In the genomic region with DNA sequence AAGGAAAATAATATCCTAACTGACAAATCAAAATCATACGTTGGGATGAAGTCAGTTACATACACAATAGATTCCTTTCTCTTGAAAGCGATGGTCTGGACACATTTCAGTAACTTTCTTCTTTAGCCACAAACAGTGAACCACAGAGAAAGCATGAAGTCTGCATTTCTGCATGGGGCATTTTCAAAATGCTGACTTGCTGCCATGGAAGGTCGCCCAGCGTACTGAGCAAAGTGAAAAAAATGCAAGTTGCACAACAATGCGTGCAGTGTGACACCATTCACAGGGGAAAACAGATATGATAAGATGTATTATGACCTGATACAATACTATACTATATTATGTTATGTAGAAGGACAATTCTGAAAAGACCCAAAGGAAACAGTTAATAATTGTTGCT, we compare ENCODE assay signal across 10 cellular contexts.
DNase-seq lines count a peak whose midpoint lies in the region; ATAC-seq, FAIRE-seq and TF ChIP-seq lines count a peak whose summit lies in the region.
"Had no signal": no experiment of that assay in that cellular context is flagged by ENCODE, and none has a peak within 500 bp of the region (broad histone marks: within the 10 kb centered on the region; RNA-seq: fewer than 3 reads in every experiment).

No MANE protein-coding gene starts in this region.

- peak overlapping the region; percentile 18 for H3K4me3 ChIP-seq in thoracic aorta

- no peaks in the 10 kb centered on the region for H3K27me3 ChIP-seq in thoracic aorta (replicated peaks; ENCODE audit: insufficient read depth)

- no peaks in the 10 kb centered on the region for H3K27me3 Mint-ChIP-seq in chondrocyte (ENCODE audit: low read depth)

- peaks cover 51% of the 10 kb centered on the region for H3K4me1 Mint-ChIP-seq in chondrocyte (ENCODE audit: low read depth)

- H3K27ac ChIP-seq in thoracic aorta, result peak overlapping the region; percentile 75 to 78

- ATAC-seq in left lobe of liver (peak; percentile 97), thoracic aorta (ENCODE audit: insufficient number of reproducible peaks, low FRiP score, low read depth) (peak; percentile 87), HG02759 (IDR thresholded peaks at IDR 0.05; ENCODE audit: unreplicated experiment) (no peak)

- no peak overlapping the region for H3K4me3 Mint-ChIP-seq in chondrocyte (ENCODE audit: unreplicated experiment)

- H3K36me3 ChIP-seq in thoracic aorta, result no peaks in the 10 kb centered on the region

- peaks cover 22 to 61% of the 10 kb centered on the region in 2 donors for H3K4me1 ChIP-seq in thoracic aorta (ENCODE audit: control insufficient read depth in 1 of 2, low read depth in 2 of 2)

- H3K36me3 Mint-ChIP-seq in chondrocyte (ENCODE audit: low read depth), result peaks cover 2% of the 10 kb centered on the region

- DNase-seq in HTR-8/SVneo (ENCODE audit: insufficient read length, low spot score) (peak; percentile 34), chondrocyte (ENCODE audit: low spot score) (no peak), left lobe of liver (ENCODE audit: low spot score) (peak; percentile 73), thoracic aorta (ENCODE audit: low spot score) (no peak), SHP77 treated with DMSO at 0.1 percent for 48 hours (lab: John Stamatoyannopoulos, UW) (no peak), NCI-H187 treated with DMSO at 0.1 percent for 48 hours (lab: John Stamatoyannopoulos, UW) (no peak)
- no peak for DNase-seq in activated naive CD4-positive, alpha-beta T cell (lab: John Stamatoyannopoulos, UW)
- DNase-seq: effector memory CD4-positive, alpha-beta T cell; stimulated activated naive CD4-positive, alpha-beta T cell had no signal

- peak overlapping the region; percentile 87 for H3K27ac Mint-ChIP-seq in chondrocyte (ENCODE audit: unreplicated experiment)

- no peak for TF ChIP-seq CTCF in chondrocyte (IDR thresholded peaks at IDR 0.05)
- TF ChIP-seq CTCF in thoracic aorta (IDR thresholded peaks at IDR 0.05), result no peak

- peak; percentile 86 for FAIRE-seq in HTR-8/SVneo (lab: Jason Lieb, UNC)

- peaks cover 9% of the 10 kb centered on the region for H3K9me3 Mint-ChIP-seq in chondrocyte (ENCODE audit: low read depth)

- H3K9me3 ChIP-seq in thoracic aorta, result no peaks in the 10 kb centered on the region

Comparison
In these comparisons a context has a peak if more than half of its experiments do, and no peak if none do; other contexts are left out.
1. DNase-seq: peak in HTR-8/SVneo (single experiment) and left lobe of liver (single experiment); none in chondrocyte (single experiment), thoracic aorta (single experiment), activated naive CD4-positive, alpha-beta T cell (0 of 4), SHP77 treated with DMSO at 0.1 percent for 48 hours (single experiment) and NCI-H187 treated with DMSO at 0.1 percent for 48 hours (single experiment).